In the genomic region with DNA sequence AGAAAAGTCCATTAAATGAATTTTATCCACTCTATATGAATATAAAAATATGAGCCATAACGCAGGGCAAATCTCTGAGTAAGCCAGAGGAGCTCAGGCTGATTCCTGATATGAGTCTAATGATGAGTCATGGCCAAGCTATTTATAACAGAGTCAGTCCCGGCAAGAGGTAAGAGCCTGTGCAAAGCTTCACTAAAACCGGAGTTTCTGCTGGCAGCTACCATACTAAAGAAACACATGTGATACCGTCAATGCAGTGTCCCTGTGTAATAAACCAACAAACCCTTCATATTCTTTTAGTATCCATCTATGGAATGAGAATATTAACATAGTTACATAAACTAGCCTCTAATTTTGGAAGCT, we compare ENCODE assay signal across 9 cellular contexts.
DNase-seq lines count a peak whose midpoint lies in the region; ATAC-seq and TF ChIP-seq lines count a peak whose summit lies in the region.
"Had no signal": no experiment of that assay in that cellular context is flagged by ENCODE, and none has a peak within 500 bp of the region (broad histone marks: within the 10 kb centered on the region; RNA-seq: fewer than 3 reads in every experiment).

No MANE protein-coding gene starts in this region.

- peak overlapping the region; percentile 74 for H3K27ac ChIP-seq in ACC112 (ENCODE audit: low read depth, low read length)
- H3K27ac ChIP-seq: thyroid gland had no signal

- no peaks in the 10 kb centered on the region for H3K79me2 ChIP-seq in ACC112 (ENCODE audit: control insufficient read depth, insufficient read depth, low read length, unreplicated experiment)

- no peaks in the 10 kb centered on the region for H3K36me3 ChIP-seq in ACC112 (ENCODE audit: insufficient read depth, low read length)
- H3K36me3 ChIP-seq: thyroid gland had no signal

- peaks cover 10% of the 10 kb centered on the region for H3K4me1 Mint-ChIP-seq in activated T-helper 1 cell treated with anti-CD3 and anti-CD28 coated beads, Interleukin-12 subunit alpha, Interleukin-12 subunit beta, Interleukin-2, Interleukin-4 antibody, amounts not matched to agents 30 ng/mL and 10 ng/mL and 1 ng/mL, durations not matched to agents 14 hours and 24 hours and 36 hours (ENCODE audit: low read depth)

- peak; percentile 5 for DNase-seq in RPMI8226
- peak; percentile 84 to 88 for DNase-seq in foreskin fibroblast
- peak; percentile 62 for DNase-seq in superior temporal gyrus (ENCODE audit: extremely low spot score)
- no peak for DNase-seq in activated T-helper 1 cell treated with anti-CD3 and anti-CD28 coated beads, Interleukin-12 subunit alpha, Interleukin-12 subunit beta, Interleukin-2, Interleukin-4 antibody, amounts not matched to agents 30 ng/mL and 10 ng/mL and 1 ng/mL, durations not matched to agents 14 hours and 24 hours and 36 hours (ENCODE audit: low spot score)
- no peak for DNase-seq in KBM-7

- H3K27me3 Mint-ChIP-seq in activated T-helper 1 cell treated with anti-CD3 and anti-CD28 coated beads, Interleukin-12 subunit alpha, Interleukin-12 subunit beta, Interleukin-2, Interleukin-4 antibody, amounts not matched to agents 30 ng/mL and 10 ng/mL and 1 ng/mL, durations not matched to agents 14 hours and 24 hours and 36 hours (ENCODE audit: insufficient read depth), result no peaks in the 10 kb centered on the region

- no peak overlapping the region for H3K4me3 Mint-ChIP-seq in activated T-helper 1 cell treated with anti-CD3 and anti-CD28 coated beads, Interleukin-12 subunit alpha, Interleukin-12 subunit beta, Interleukin-2, Interleukin-4 antibody, amounts not matched to agents 30 ng/mL and 10 ng/mL and 1 ng/mL, durations not matched to agents 14 hours and 24 hours and 36 hours

- TF ChIP-seq CTCF in foreskin fibroblast (IDR thresholded peaks at IDR 0.05; ENCODE audit: low read depth, low read length), result no peak

- in situ Hi-C loops in KBM-7 (cut with MboI; ENCODE audit: low pct_unique_long_range_greater_than_20kb, low sequenced_read_pairs), result no loop called here

- peak overlapping the region; percentile 62 for H3K4me3 ChIP-seq in ACC112 (ENCODE audit: low read depth, low read length)
- no peak overlapping the region for H3K4me3 ChIP-seq in foreskin fibroblast (ENCODE audit: low read depth in 1 of 2, low read length in 2 of 2)
- H3K4me3 ChIP-seq: thyroid gland had no signal

- H3K27me3 ChIP-seq in ACC112 (ENCODE audit: insufficient read depth, low read length), result no peaks in the 10 kb centered on the region
- H3K27me3 ChIP-seq: thyroid gland had no signal

- H3K27ac Mint-ChIP-seq in activated T-helper 1 cell treated with anti-CD3 and anti-CD28 coated beads, Interleukin-12 subunit alpha, Interleukin-12 subunit beta, Interleukin-2, Interleukin-4 antibody, amounts not matched to agents 30 ng/mL and 10 ng/mL and 1 ng/mL, durations not matched to agents 14 hours and 24 hours and 36 hours, result no peak overlapping the region

- H3K9me3 Mint-ChIP-seq in activated T-helper 1 cell treated with anti-CD3 and anti-CD28 coated beads, Interleukin-12 subunit alpha, Interleukin-12 subunit beta, Interleukin-2, Interleukin-4 antibody, amounts not matched to agents 30 ng/mL and 10 ng/mL and 1 ng/mL, durations not matched to agents 14 hours and 24 hours and 36 hours, result no peaks in the 10 kb centered on the region

- ATAC-seq in GM18867 (IDR thresholded peaks at IDR 0.05; ENCODE audit: unreplicated experiment) (peak; percentile 88), HG03025 (IDR thresholded peaks at IDR 0.05; ENCODE audit: low FRiP score, unreplicated experiment) (peak; percentile 91)

- H3K4me1 ChIP-seq in ACC112 (ENCODE audit: control insufficient read depth, insufficient read depth, low read length, unreplicated experiment), result peaks cover 25% of the 10 kb centered on the region
- H3K4me1 ChIP-seq: thyroid gland had no signal

- H2AFZ ChIP-seq in ACC112 (ENCODE audit: low read length, unreplicated experiment), result no peak overlapping the region

- intact Hi-C loops in activated T-helper 1 cell treated with anti-CD3 and anti-CD28 coated beads, Interleukin-12 subunit alpha, Interleukin-12 subunit beta, Interleukin-2, Interleukin-4 antibody, amounts not matched to agents 30 ng/mL and 10 ng/mL and 1 ng/mL, durations not matched to agents 14 hours and 24 hours and 36 hours (cut with micrococcal nuclease), result no loop called here

- H3K36me3 Mint-ChIP-seq in activated T-helper 1 cell treated with anti-CD3 and anti-CD28 coated beads, Interleukin-12 subunit alpha, Interleukin-12 subunit beta, Interleukin-2, Interleukin-4 antibody, amounts not matched to agents 30 ng/mL and 10 ng/mL and 1 ng/mL, durations not matched to agents 14 hours and 24 hours and 36 hours (ENCODE audit: low read depth), result no peaks in the 10 kb centered on the region

Comparison
In these comparisons a context has a peak if more than half of its experiments do, and no peak if none do; other contexts are left out.
1. DNase-seq: peak in RPMI8226 (single experiment), foreskin fibroblast (2 of 2) and superior temporal gyrus (single experiment); none in activated T-helper 1 cell treated with anti-CD3 and anti-CD28 coated beads, Interleukin-12 subunit alpha, Interleukin-12 subunit beta, Interleukin-2, Interleukin-4 antibody, amounts not matched to agents 30 ng/mL and 10 ng/mL and 1 ng/mL, durations not matched to agents 14 hours and 24 hours and 36 hours (single experiment) and KBM-7 (single experiment).